ENCODE assay signal across 1 cellular context in genomic region chr2:237961637-237962036, GRCh38.
TF ChIP-seq lines count a peak whose summit lies in the region.

No MANE protein-coding gene starts in this region.

TF ChIP-seq in HepG2, 621 proteins besides CTCF, POLR2A, EP300 and RAD21 (continued from another document):
- TF ChIP-seq ZNF280B (CRISPR knock-in tag; IDR thresholded peaks at IDR 0.05; ENCODE audit: borderline replicate concordance) (no peak), ZNF737 (CRISPR knock-in tag; IDR thresholded peaks at IDR 0.05; ENCODE audit: borderline replicate concordance) (no peak), RXRA (CRISPR knock-in tag; IDR thresholded peaks at IDR 0.05) (peak; percentile 78), ZNF678 (CRISPR knock-in tag; IDR thresholded peaks at IDR 0.05) (no peak), ZNF207 (IDR thresholded peaks at IDR 0.05; ENCODE audit: borderline replicate concordance) (no peak), ZNF333 (CRISPR knock-in tag; IDR thresholded peaks at IDR 0.05; ENCODE audit: borderline replicate concordance) (no peak), SIN3B (IDR thresholded peaks at IDR 0.05; ENCODE audit: low read length) (no peak), ONECUT2 (CRISPR knock-in tag; IDR thresholded peaks at IDR 0.05) (no peak), GABPA (IDR thresholded peaks at IDR 0.05; ENCODE audit: low read depth, low read length) (no peak), GABPA (CRISPR knock-in tag; IDR thresholded peaks at IDR 0.05; ENCODE audit: low read depth) (no peak), NCOR1 (IDR thresholded peaks at IDR 0.05; ENCODE audit: borderline replicate concordance, low read length) (peak; percentile 28; the same call in 1 of the 2 replicates), FOXA1 (IDR thresholded peaks at IDR 0.05) (no peak), FOXA1 (CRISPR knock-in tag; IDR thresholded peaks at IDR 0.05) (0 out of 2 replicates have a peak, but pooled peaks have one; percentile 15), ZFP41 (CRISPR knock-in tag; IDR thresholded peaks at IDR 0.05; ENCODE audit: borderline replicate concordance) (no peak), SKI (IDR thresholded peaks at IDR 0.05; ENCODE audit: partially characterized antibody) (peak; percentile 97), ZFP82 (CRISPR knock-in tag; IDR thresholded peaks at IDR 0.05; ENCODE audit: borderline replicate concordance) (no peak), RFXANK (CRISPR knock-in tag; IDR thresholded peaks at IDR 0.05) (no peak), SRSF1 (optimal IDR thresholded peaks at IDR 0.05; ENCODE audit: low read depth, low read length) (no peak), MTF1 (CRISPR knock-in tag; IDR thresholded peaks at IDR 0.05) (no peak), RFX3 (CRISPR knock-in tag; IDR thresholded peaks at IDR 0.05) (no peak), GLMP (CRISPR knock-in tag; IDR thresholded peaks at IDR 0.05; ENCODE audit: borderline replicate concordance) (no peak), ZNF883 (CRISPR knock-in tag; IDR thresholded peaks at IDR 0.05; ENCODE audit: not compliant biosample characterization) (no peak)
- TF ChIP-seq, protein P1, sequence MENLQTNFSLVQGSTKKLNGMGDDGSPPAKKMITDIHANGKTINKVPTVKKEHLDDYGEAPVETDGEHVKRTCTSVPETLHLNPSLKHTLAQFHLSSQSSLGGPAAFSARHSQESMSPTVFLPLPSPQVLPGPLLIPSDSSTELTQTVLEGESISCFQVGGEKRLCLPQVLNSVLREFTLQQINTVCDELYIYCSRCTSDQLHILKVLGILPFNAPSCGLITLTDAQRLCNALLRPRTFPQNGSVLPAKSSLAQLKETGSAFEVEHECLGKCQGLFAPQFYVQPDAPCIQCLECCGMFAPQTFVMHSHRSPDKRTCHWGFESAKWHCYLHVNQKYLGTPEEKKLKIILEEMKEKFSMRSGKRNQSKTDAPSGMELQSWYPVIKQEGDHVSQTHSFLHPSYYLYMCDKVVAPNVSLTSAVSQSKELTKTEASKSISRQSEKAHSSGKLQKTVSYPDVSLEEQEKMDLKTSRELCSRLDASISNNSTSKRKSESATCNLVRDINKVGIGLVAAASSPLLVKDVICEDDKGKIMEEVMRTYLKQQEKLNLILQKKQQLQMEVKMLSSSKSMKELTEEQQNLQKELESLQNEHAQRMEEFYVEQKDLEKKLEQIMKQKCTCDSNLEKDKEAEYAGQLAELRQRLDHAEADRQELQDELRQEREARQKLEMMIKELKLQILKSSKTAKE (CRISPR knock-in tag; IDR thresholded peaks at IDR 0.05; ENCODE audit: borderline replicate concordance) = peak; percentile 37; the same call in 1 of the 2 replicates
- TF ChIP-seq, protein P2, sequence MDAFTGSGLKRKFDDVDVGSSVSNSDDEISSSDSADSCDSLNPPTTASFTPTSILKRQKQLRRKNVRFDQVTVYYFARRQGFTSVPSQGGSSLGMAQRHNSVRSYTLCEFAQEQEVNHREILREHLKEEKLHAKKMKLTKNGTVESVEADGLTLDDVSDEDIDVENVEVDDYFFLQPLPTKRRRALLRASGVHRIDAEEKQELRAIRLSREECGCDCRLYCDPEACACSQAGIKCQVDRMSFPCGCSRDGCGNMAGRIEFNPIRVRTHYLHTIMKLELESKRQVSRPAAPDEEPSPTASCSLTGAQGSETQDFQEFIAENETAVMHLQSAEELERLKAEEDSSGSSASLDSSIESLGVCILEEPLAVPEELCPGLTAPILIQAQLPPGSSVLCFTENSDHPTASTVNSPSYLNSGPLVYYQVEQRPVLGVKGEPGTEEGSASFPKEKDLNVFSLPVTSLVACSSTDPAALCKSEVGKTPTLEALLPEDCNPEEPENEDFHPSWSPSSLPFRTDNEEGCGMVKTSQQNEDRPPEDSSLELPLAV (CRISPR knock-in tag; conservative IDR thresholded peaks at IDR 0.05; ENCODE audit: low read depth) = no peak
- TF ChIP-seq, protein P3, sequence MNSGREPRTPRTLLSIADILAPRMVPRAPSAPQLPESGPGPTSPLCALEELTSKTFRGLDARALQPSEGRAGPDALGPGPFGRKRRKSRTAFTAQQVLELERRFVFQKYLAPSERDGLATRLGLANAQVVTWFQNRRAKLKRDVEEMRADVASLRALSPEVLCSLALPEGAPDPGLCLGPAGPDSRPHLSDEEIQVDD (CRISPR knock-in tag; IDR thresholded peaks at IDR 0.05; ENCODE audit: borderline replicate concordance) = no peak
- TF ChIP-seq, protein P4, sequence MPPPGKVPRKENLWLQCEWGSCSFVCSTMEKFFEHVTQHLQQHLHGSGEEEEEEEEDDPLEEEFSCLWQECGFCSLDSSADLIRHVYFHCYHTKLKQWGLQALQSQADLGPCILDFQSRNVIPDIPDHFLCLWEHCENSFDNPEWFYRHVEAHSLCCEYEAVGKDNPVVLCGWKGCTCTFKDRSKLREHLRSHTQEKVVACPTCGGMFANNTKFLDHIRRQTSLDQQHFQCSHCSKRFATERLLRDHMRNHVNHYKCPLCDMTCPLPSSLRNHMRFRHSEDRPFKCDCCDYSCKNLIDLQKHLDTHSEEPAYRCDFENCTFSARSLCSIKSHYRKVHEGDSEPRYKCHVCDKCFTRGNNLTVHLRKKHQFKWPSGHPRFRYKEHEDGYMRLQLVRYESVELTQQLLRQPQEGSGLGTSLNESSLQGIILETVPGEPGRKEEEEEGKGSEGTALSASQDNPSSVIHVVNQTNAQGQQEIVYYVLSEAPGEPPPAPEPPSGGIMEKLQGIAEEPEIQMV (CRISPR knock-in tag; IDR thresholded peaks at IDR 0.05; ENCODE audit: low read depth) = no peak
- TF ChIP-seq, protein P5, sequence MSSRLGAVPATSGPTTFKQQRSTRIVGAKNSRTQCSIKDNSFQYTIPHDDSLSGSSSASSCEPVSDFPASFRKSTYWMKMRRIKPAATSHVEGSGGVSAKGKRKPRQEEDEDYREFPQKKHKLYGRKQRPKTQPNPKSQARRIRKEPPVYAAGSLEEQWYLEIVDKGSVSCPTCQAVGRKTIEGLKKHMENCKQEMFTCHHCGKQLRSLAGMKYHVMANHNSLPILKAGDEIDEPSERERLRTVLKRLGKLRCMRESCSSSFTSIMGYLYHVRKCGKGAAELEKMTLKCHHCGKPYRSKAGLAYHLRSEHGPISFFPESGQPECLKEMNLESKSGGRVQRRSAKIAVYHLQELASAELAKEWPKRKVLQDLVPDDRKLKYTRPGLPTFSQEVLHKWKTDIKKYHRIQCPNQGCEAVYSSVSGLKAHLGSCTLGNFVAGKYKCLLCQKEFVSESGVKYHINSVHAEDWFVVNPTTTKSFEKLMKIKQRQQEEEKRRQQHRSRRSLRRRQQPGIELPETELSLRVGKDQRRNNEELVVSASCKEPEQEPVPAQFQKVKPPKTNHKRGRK (CRISPR knock-in tag; IDR thresholded peaks at IDR 0.05) = no peak
